Comparison of ENCODE assay signal across 9 cellular contexts in the genomic region with DNA sequence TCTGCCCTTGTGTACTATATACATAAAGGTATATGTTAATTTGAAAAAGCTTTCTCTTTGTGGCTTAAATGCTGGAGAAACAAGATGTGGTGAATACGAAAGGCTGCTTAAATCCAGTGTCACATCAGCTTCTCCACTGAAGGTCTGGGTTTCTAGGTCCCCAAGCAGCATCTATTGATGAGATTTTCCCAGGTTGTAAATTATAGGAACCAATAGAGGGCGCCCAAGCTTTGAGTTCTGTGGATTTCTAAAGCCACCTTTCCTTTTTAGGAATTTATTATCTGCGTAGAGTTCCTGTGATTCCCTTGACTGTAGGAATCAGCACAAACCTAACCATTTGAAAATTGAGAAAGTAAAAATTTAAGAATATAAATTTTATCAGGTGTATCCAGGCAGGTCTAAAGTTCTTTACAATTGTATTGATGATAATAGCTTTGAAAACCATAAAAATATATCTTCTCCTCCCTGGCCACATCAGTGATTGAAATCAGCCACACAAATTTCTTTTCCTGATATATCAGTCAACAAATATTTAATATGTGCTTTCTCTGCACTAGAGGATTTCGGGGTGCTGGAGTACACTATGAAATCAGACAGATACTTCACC.
A peak's percentile ranks its signal among the peaks of the same experiment; 100 is the strongest.
DNase-seq lines count a peak whose midpoint lies in the region; ATAC-seq and TF ChIP-seq lines count a peak whose summit lies in the region.
"Had no signal": no experiment of that assay in that cellular context is flagged by ENCODE, and none has a peak within 500 bp of the region (broad histone marks: within the 10 kb centered on the region; RNA-seq: fewer than 3 reads in every experiment).

No MANE protein-coding gene starts in this region.

- DNase-seq in left ventricle myocardium inferior = no peak
- DNase-seq in left ventricle myocardium superior = no peak
- DNase-seq in NT2/D1 (ENCODE audit: low read depth, low spot score) = peak; percentile 46
- no peak for DNase-seq in epithelial cell of proximal tubule (ENCODE audit: low read depth)
- no peak for DNase-seq in sciatic nerve (ENCODE audit: low spot score)
- DNase-seq in GDM1 (lab: John Stamatoyannopoulos, UW) = no peak
- DNase-seq in T-helper 2 cell treated with Interferon-gamma antibody and Interleukin-4, amounts not matched to agents 5 μg/mL and 100 μg/mL, for 36 hours (ENCODE audit: low spot score) = no peak

- H3K27me3 ChIP-seq in left ventricle myocardium inferior (ENCODE audit: low read depth) = no peaks in the 10 kb centered on the region
- H3K27me3 ChIP-seq in NT2/D1 (ENCODE audit: insufficient read depth, insufficient read length) = no peaks in the 10 kb centered on the region

- no peak overlapping the region for H3K4me3 Mint-ChIP-seq in T-helper 2 cell treated with Interferon-gamma antibody and Interleukin-4, amounts not matched to agents 5 μg/mL and 100 μg/mL, for 36 hours
- H3K4me3 Mint-ChIP-seq: dendritic cell treated with granulocyte-macrophage colony-stimulating factor and Interleukin-4, amounts not matched to agents 40 ng/mL and 50 ng/mL, for 4 days had no signal

- H3K9ac ChIP-seq in NT2/D1 (ENCODE audit: insufficient read length, low read depth) = no peak overlapping the region

- no peaks in the 10 kb centered on the region for H3K9me3 Mint-ChIP-seq in T-helper 2 cell treated with Interferon-gamma antibody and Interleukin-4, amounts not matched to agents 5 μg/mL and 100 μg/mL, for 36 hours
- H3K9me3 Mint-ChIP-seq: dendritic cell treated with granulocyte-macrophage colony-stimulating factor and Interleukin-4, amounts not matched to agents 40 ng/mL and 50 ng/mL, for 4 days had no signal

- intact Hi-C loops in left ventricle myocardium inferior (cut with micrococcal nuclease) = no loop called here
- intact Hi-C loops in left ventricle myocardium superior (cut with micrococcal nuclease) = loop anchor here (10.0 kb wide), 1 partner anchor 469 kb away; no protein-coding TSS in a partner anchor
- intact Hi-C loops in sciatic nerve (cut with DNase I) = no loop called here

- no peaks in the 10 kb centered on the region for H3K36me3 Mint-ChIP-seq in T-helper 2 cell treated with Interferon-gamma antibody and Interleukin-4, amounts not matched to agents 5 μg/mL and 100 μg/mL, for 36 hours (ENCODE audit: low read depth)

- no peaks in the 10 kb centered on the region for H3K27me3 Mint-ChIP-seq in T-helper 2 cell treated with Interferon-gamma antibody and Interleukin-4, amounts not matched to agents 5 μg/mL and 100 μg/mL, for 36 hours (ENCODE audit: low read depth)

- no peaks in the 10 kb centered on the region for H3K4me1 Mint-ChIP-seq in T-helper 2 cell treated with Interferon-gamma antibody and Interleukin-4, amounts not matched to agents 5 μg/mL and 100 μg/mL, for 36 hours (ENCODE audit: low read depth)

- H3K27ac Mint-ChIP-seq in T-helper 2 cell treated with Interferon-gamma antibody and Interleukin-4, amounts not matched to agents 5 μg/mL and 100 μg/mL, for 36 hours = no peak overlapping the region
- H3K27ac Mint-ChIP-seq: dendritic cell treated with granulocyte-macrophage colony-stimulating factor and Interleukin-4, amounts not matched to agents 40 ng/mL and 50 ng/mL, for 4 days had no signal

- H3K36me3 ChIP-seq in left ventricle myocardium inferior = no peaks in the 10 kb centered on the region
- no peaks in the 10 kb centered on the region for H3K36me3 ChIP-seq in NT2/D1 (ENCODE audit: insufficient read depth, insufficient read length, low read length)

- H3K27ac ChIP-seq in left ventricle myocardium inferior (replicated peaks) = no peak overlapping the region

- no peaks in the 10 kb centered on the region for H3K4me1 ChIP-seq in left ventricle myocardium inferior
- H3K4me1 ChIP-seq in NT2/D1 (ENCODE audit: insufficient read depth, insufficient read length) = no peaks in the 10 kb centered on the region

- H3K9me3 ChIP-seq in left ventricle myocardium inferior (replicated peaks) = no peaks in the 10 kb centered on the region
- H3K9me3 ChIP-seq in NT2/D1 (ENCODE audit: insufficient read depth, low read length) = no peaks in the 10 kb centered on the region

- ATAC-seq in left ventricle myocardium superior (no peak), sciatic nerve (peak; percentile 48), GM18498 (IDR thresholded peaks at IDR 0.05; ENCODE audit: unreplicated experiment) (no peak)

- TF ChIP-seq CTCF in left ventricle myocardium inferior (IDR thresholded peaks at IDR 0.05; ENCODE audit: borderline replicate concordance) (peak; percentile 71), epithelial cell of proximal tubule (conservative IDR thresholded peaks at IDR 0.05; ENCODE audit: low read depth, low read length) (peak; percentile 83)

- H3K4me3 ChIP-seq in left ventricle myocardium inferior (no peak overlapping the region), NT2/D1 (ENCODE audit: insufficient read length, low read depth) (no peak overlapping the region), epithelial cell of proximal tubule (ENCODE audit: low read depth, low read length) (no peak overlapping the region)
